Comparison of ENCODE assay signal across 1 cellular context in genomic region chr2:190435031-190435677, GRCh38.
TF ChIP-seq lines count a peak whose summit lies in the region.

No MANE protein-coding gene starts in this region.

TF ChIP-seq in WTC11, 78 proteins besides CTCF, POLR2A, EP300 and RAD21 (continued from another document):
- no peak for TF ChIP-seq ZNF425 (CRISPR knock-in tag; conservative IDR thresholded peaks at IDR 0.05)
- no peak for TF ChIP-seq CREM (CRISPR knock-in tag; IDR thresholded peaks at IDR 0.05)
